Comparison of ENCODE assay signal across 8 cellular contexts in genomic region chr10:125161570-125162139, GRCh38. TPM values are rescaled to one million over a fixed set of nuclear protein-coding genes. Genes with fewer than 3 reads are reported as not detected.
DNase-seq lines count a peak whose midpoint lies in the region; ATAC-seq, FAIRE-seq and TF ChIP-seq lines count a peak whose summit lies in the region.

No MANE protein-coding gene starts in this region.

- peak overlapping the region; percentile 98 for H3K4me2 ChIP-seq in astrocyte (ENCODE audit: low read length)

- peak; percentile 38 for ATAC-seq in stimulated activated effector memory CD8-positive, alpha-beta T cell treated with anti-CD3 and anti-CD28 coated beads, Interleukin-12 subunit alpha, Interleukin-12 subunit beta, amount 100 ng/mL, for 72 hours
- no peak for ATAC-seq in GM21526 (IDR thresholded peaks at IDR 0.05; ENCODE audit: low FRiP score, unreplicated experiment)

- H3K36me3 Mint-ChIP-seq in activated CD4-positive, alpha-beta T cell treated with anti-CD3 and anti-CD28 coated beads, Interleukin-2, amount 10 ng/mL, durations not matched to agents 24 days and 14 days (ENCODE audit: low read depth): peaks cover 2% of the 10 kb centered on the region
- no peaks in the 10 kb centered on the region for H3K36me3 Mint-ChIP-seq in astrocyte (ENCODE audit: low read depth, unreplicated experiment)
- H3K36me3 Mint-ChIP-seq in stimulated activated effector memory CD8-positive, alpha-beta T cell treated with anti-CD3 and anti-CD28 coated beads, Interleukin-12 subunit alpha, Interleukin-12 subunit beta, amount 100 ng/mL, for 72 hours: no peaks in the 10 kb centered on the region

- no peak for FAIRE-seq in astrocyte (lab: Jason Lieb, UNC)

- peaks cover 24% of the 10 kb centered on the region for H3K79me2 ChIP-seq in astrocyte (ENCODE audit: insufficient read depth, low read length)

- no peak for TF ChIP-seq CTCF in astrocyte (IDR thresholded peaks at IDR 0.05; ENCODE audit: insufficient read depth, low read depth, low read length)

- H3K27ac ChIP-seq in astrocyte (ENCODE audit: low read depth, low read length) (peak overlapping the region; percentile 83), iPS-20b (ENCODE audit: low read length) (peak overlapping the region; percentile 86)

- H3K9me3 ChIP-seq in astrocyte (ENCODE audit: insufficient read depth, low read depth, low read length): no peaks in the 10 kb centered on the region
- no peaks in the 10 kb centered on the region for H3K9me3 ChIP-seq in iPS-20b (ENCODE audit: insufficient read depth, low read depth, low read length)

- H2AFZ ChIP-seq in astrocyte (ENCODE audit: low read depth, low read length): peak overlapping the region; percentile 80

- peaks cover 12% of the 10 kb centered on the region for H4K20me1 ChIP-seq in astrocyte (ENCODE audit: insufficient read depth, low read length)

- H3K27me3 ChIP-seq in astrocyte (ENCODE audit: insufficient read depth, low read length): no peaks in the 10 kb centered on the region
- H3K27me3 ChIP-seq in iPS-20b (ENCODE audit: insufficient read depth, low read length): no peaks in the 10 kb centered on the region

- no peak overlapping the region for H3K27ac Mint-ChIP-seq in activated CD4-positive, alpha-beta T cell treated with anti-CD3 and anti-CD28 coated beads, Interleukin-2, amount 10 ng/mL, durations not matched to agents 24 days and 14 days
- peak overlapping the region; percentile 69 for H3K27ac Mint-ChIP-seq in astrocyte (ENCODE audit: unreplicated experiment)
- H3K27ac Mint-ChIP-seq in stimulated activated effector memory CD8-positive, alpha-beta T cell treated with anti-CD3 and anti-CD28 coated beads, Interleukin-12 subunit alpha, Interleukin-12 subunit beta, amount 100 ng/mL, for 72 hours: no peak overlapping the region

- H3K4me3 ChIP-seq in astrocyte (ENCODE audit: insufficient read depth, low read depth, low read length): peak overlapping the region; percentile 68
- H3K4me3 ChIP-seq in iPS-20b (ENCODE audit: low read length): peak overlapping the region; percentile 84

- H3K9ac ChIP-seq in astrocyte (ENCODE audit: low read length) (peak overlapping the region; percentile 83), iPS-20b (ENCODE audit: low read depth, low read length) (peak overlapping the region; percentile 90)

- peaks cover 41% of the 10 kb centered on the region for H3K27me3 Mint-ChIP-seq in activated CD4-positive, alpha-beta T cell treated with anti-CD3 and anti-CD28 coated beads, Interleukin-2, amount 10 ng/mL, durations not matched to agents 24 days and 14 days
- H3K27me3 Mint-ChIP-seq in astrocyte (ENCODE audit: low read depth, unreplicated experiment): peaks cover 2% of the 10 kb centered on the region

- H3K4me1 Mint-ChIP-seq in activated CD4-positive, alpha-beta T cell treated with anti-CD3 and anti-CD28 coated beads, Interleukin-2, amount 10 ng/mL, durations not matched to agents 24 days and 14 days: peaks cover 3% of the 10 kb centered on the region
- peaks cover 5% of the 10 kb centered on the region for H3K4me1 Mint-ChIP-seq in astrocyte (ENCODE audit: low read depth, unreplicated experiment)
- no peaks in the 10 kb centered on the region for H3K4me1 Mint-ChIP-seq in stimulated activated effector memory CD8-positive, alpha-beta T cell treated with anti-CD3 and anti-CD28 coated beads, Interleukin-12 subunit alpha, Interleukin-12 subunit beta, amount 100 ng/mL, for 72 hours

- no peaks in the 10 kb centered on the region for H3K36me3 ChIP-seq in astrocyte (ENCODE audit: insufficient read depth, low read length)
- H3K36me3 ChIP-seq in iPS-20b (ENCODE audit: insufficient read depth, low read depth, low read length): no peaks in the 10 kb centered on the region; the same call in 1 of the 2 replicates

- no peaks in the 10 kb centered on the region for H3K9me3 Mint-ChIP-seq in activated CD4-positive, alpha-beta T cell treated with anti-CD3 and anti-CD28 coated beads, Interleukin-2, amount 10 ng/mL, durations not matched to agents 24 days and 14 days
- H3K9me3 Mint-ChIP-seq in astrocyte (ENCODE audit: unreplicated experiment): no peaks in the 10 kb centered on the region
- no peaks in the 10 kb centered on the region for H3K9me3 Mint-ChIP-seq in stimulated activated effector memory CD8-positive, alpha-beta T cell treated with anti-CD3 and anti-CD28 coated beads, Interleukin-12 subunit alpha, Interleukin-12 subunit beta, amount 100 ng/mL, for 72 hours

- H3K4me3 Mint-ChIP-seq in activated CD4-positive, alpha-beta T cell treated with anti-CD3 and anti-CD28 coated beads, Interleukin-2, amount 10 ng/mL, durations not matched to agents 24 days and 14 days: peak overlapping the region; percentile 39
- peak overlapping the region; percentile 76 for H3K4me3 Mint-ChIP-seq in astrocyte (ENCODE audit: unreplicated experiment)
- peak overlapping the region; percentile 45 for H3K4me3 Mint-ChIP-seq in stimulated activated effector memory CD8-positive, alpha-beta T cell treated with anti-CD3 and anti-CD28 coated beads, Interleukin-12 subunit alpha, Interleukin-12 subunit beta, amount 100 ng/mL, for 72 hours

- H3K4me1 ChIP-seq in astrocyte (ENCODE audit: insufficient read depth, low read length) (peaks cover 25% of the 10 kb centered on the region), iPS-20b (ENCODE audit: insufficient read depth, low read length) (peaks cover 11% of the 10 kb centered on the region; the same call in 1 of the 2 replicates)

- no peak for DNase-seq in activated CD4-positive, alpha-beta T cell treated with anti-CD3 and anti-CD28 coated beads, Interleukin-2, amount 10 ng/mL, durations not matched to agents 24 days and 14 days
- DNase-seq in activated CD4-positive, alpha-beta T cell treated with anti-CD3 and anti-CD28 coated beads, Interleukin-2, amount 50 U/mL, for 4 hours: no peak
- DNase-seq in astrocyte (ENCODE audit: low read depth) (no peak), AML-193 (lab: John Stamatoyannopoulos, UW) (no peak), SW480 (ENCODE audit: low spot score) (no peak)
- no peak for DNase-seq in stimulated activated effector memory CD8-positive, alpha-beta T cell treated with anti-CD3 and anti-CD28 coated beads, Interleukin-12 subunit alpha, Interleukin-12 subunit beta, amount 100 ng/mL, for 72 hours (ENCODE audit: low spot score in 2 of 2)

- intact Hi-C loops in activated CD4-positive, alpha-beta T cell treated with anti-CD3 and anti-CD28 coated beads, Interleukin-2, amount 10 ng/mL, durations not matched to agents 24 days and 14 days (cut with micrococcal nuclease): no loop called here

RNA-seq across cellular contexts. Expression of gene CTBP2, which starts 1.3 kb away (rescaled TPM):
- 0.16 TPM in 1 of 2 replicates, not detected in the other for total RNA-seq in activated CD4-positive, alpha-beta T cell treated with anti-CD3 and anti-CD28 coated beads, Interleukin-2, amount 10 ng/mL, durations not matched to agents 24 days and 14 days
- total RNA-seq in astrocyte: 101 and 109 TPM in 2 replicates

Comparison
In these comparisons a context has a peak if more than half of its experiments do, and no peak if none do; other contexts are left out.
1. RNA of gene CTBP2, which starts 1.3 kb away (total RNA-seq): 101 to 109 TPM in astrocyte; 0.16 TPM in activated CD4-positive, alpha-beta T cell treated with anti-CD3 and anti-CD28 coated beads, Interleukin-2, amount 10 ng/mL, durations not matched to agents 24 days and 14 days; every median in the first group is over 10 times any median in the second.
2. Peak in every context shown above with its lines, with median percentiles within 50 percentile points of each other: H3K4me3 Mint-ChIP-seq.